In genomic region chr13:113862766-113863510, GRCh38 we compare ENCODE assay signal across 1 cellular context.
TF ChIP-seq lines count a peak whose summit lies in the region.

No MANE protein-coding gene starts in this region.

TF ChIP-seq in H1, 55 proteins besides CTCF, POLR2A, EP300 and RAD21 (continued from another document):
- TF ChIP-seq ATF2 (IDR thresholded peaks at IDR 0.05; ENCODE audit: low read length) (no peak), KDM5A (IDR thresholded peaks at IDR 0.05; ENCODE audit: low read length) (no peak), E2F6 (IDR thresholded peaks at IDR 0.05) (peak; percentile 80; the same call in 1 of the 2 replicates), SP4 (IDR thresholded peaks at IDR 0.05; ENCODE audit: low read length) (no peak), KDM4A (IDR thresholded peaks at IDR 0.05; ENCODE audit: low read depth, low read length, severe bottlenecking) (peak; percentile 18), EZH2 (IDR thresholded peaks at IDR 0.05; ENCODE audit: low read depth, low read length, severe bottlenecking) (peak; percentile 41), TAF1 (IDR thresholded peaks at IDR 0.05; ENCODE audit: low read depth, low read length) (0 out of 2 replicates have a peak, but pooled peaks have one; percentile 9), GTF2F1 (IDR thresholded peaks at IDR 0.05; ENCODE audit: borderline replicate concordance, low read depth, low read length) (no peak), TBP (IDR thresholded peaks at IDR 0.05; ENCODE audit: low read depth, low read length) (no peak), BACH1 (IDR thresholded peaks at IDR 0.05; ENCODE audit: low read length) (no peak)
TF ChIP-seq in H1: peak in this region for 6.
